4 cellular contexts compared by ENCODE assay signal in the genomic region with DNA sequence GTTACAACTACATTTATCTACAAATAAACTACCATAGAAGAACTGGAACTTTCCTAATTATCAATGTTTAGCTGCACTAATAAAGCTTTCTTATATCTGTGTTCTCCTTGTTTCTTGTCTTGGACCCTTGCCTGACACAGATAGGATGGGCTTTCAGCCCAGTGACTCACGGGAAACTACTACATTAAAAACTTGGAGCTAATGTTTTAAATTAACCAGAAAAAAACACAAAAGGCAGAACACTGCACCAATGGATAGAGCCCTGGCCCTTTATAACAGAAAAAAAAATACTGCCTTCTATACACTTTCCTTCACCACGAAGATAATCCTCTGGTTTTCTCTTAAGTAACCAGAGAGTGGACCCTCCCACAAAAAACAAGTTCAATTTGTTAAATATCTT.
DNase-seq lines count a peak whose midpoint lies in the region; ATAC-seq, FAIRE-seq and TF ChIP-seq lines count a peak whose summit lies in the region.
"Not testable (repeated sequence)": the region's sequence is repeated elsewhere in the genome, so short reads cannot be mapped to it uniquely, and the experiment has no call there.

No MANE protein-coding gene starts in this region.

- TF ChIP-seq CTCF in PC-3 (conservative IDR thresholded peaks at IDR 0.05; ENCODE audit: low read depth, low read length); brain (conservative IDR thresholded peaks at IDR 0.05); endothelial cell of umbilical vein (IDR thresholded peaks at IDR 0.05; ENCODE audit: extremely low read depth in 1 of 2, insufficient read depth in 1 of 2, low read depth in 1 of 2, low read length in 2 of 2); nephron (IDR thresholded peaks at IDR 0.05; ENCODE audit: unreplicated experiment in 3 of 3): not testable (repeated sequence)

- H3K4me1 ChIP-seq in PC-3 (ENCODE audit: insufficient read depth, low read length); endothelial cell of umbilical vein (ENCODE audit: control insufficient read depth, extremely low read depth, insufficient read depth, low read length): not testable (repeated sequence)

- not testable (repeated sequence) for H3K9me3 Mint-ChIP-seq in brain, nephron

- peak overlapping the region in 3 of 5 experiments; percentile 61 to 75 (median 70) for H3K27ac Mint-ChIP-seq in brain
- peak overlapping the region; percentile 78 to 91 (median 79) for H3K27ac Mint-ChIP-seq in nephron

- H3K4me1 Mint-ChIP-seq in brain, nephron: not testable (repeated sequence)

- not testable (repeated sequence) for H3K9me3 ChIP-seq in PC-3 (ENCODE audit: low read length); endothelial cell of umbilical vein (replicated peaks; ENCODE audit: control insufficient read depth, insufficient read depth, low read length)

- dilution Hi-C loops in endothelial cell of umbilical vein (cut with MboI; ENCODE audit: extremely low pct_ligation_motif_present, low sequenced_read_pairs): not testable (repeated sequence)

- H3K4me2 ChIP-seq in PC-3 (ENCODE audit: low read length); endothelial cell of umbilical vein (ENCODE audit: insufficient read depth, low read length): not testable (repeated sequence)

- FAIRE-seq in endothelial cell of umbilical vein (lab: Jason Lieb, UNC): peak; percentile 60

- H3K4me3 ChIP-seq in PC-3 (ENCODE audit: low read length); endothelial cell of umbilical vein (replicated peaks in 1 of 3; ENCODE audit: insufficient read depth in 1 of 3, low read depth in 1 of 3, low read length in 3 of 3): not testable (repeated sequence)

- not testable (repeated sequence) for H4K20me1 ChIP-seq in PC-3 (ENCODE audit: low read length); endothelial cell of umbilical vein (replicated peaks; ENCODE audit: control insufficient read depth, extremely low read depth, insufficient read depth, low read length)

- DNase-seq in PC-3; endothelial cell of umbilical vein (ENCODE audit: low read depth, low spot score): not testable (repeated sequence)

- not testable (repeated sequence) for H3K27me3 ChIP-seq in PC-3 (ENCODE audit: low read length); endothelial cell of umbilical vein (ENCODE audit: control insufficient read depth in 2 of 2, insufficient read depth in 2 of 2, low read length in 2 of 2)

- H3K4me3 Mint-ChIP-seq in brain (peak overlapping the region in 1 of 5 experiments; percentile 41), nephron (peak overlapping the region in 1 of 3 experiments; percentile 48)

- not testable (repeated sequence) for H3K9me2 ChIP-seq in PC-3 (replicated peaks; ENCODE audit: low read length)

- not testable (repeated sequence) for H3K79me2 ChIP-seq in PC-3 (ENCODE audit: low read length); endothelial cell of umbilical vein (ENCODE audit: control insufficient read depth, insufficient read depth, low read length)

- peak; percentile 57 for ATAC-seq in PC-3

- TF ChIP-seq POLR2A in endothelial cell of umbilical vein (IDR thresholded peaks at IDR 0.05; ENCODE audit: low read depth, low read length): not testable (repeated sequence)

- CTCF ChIA-PET in PC-3 (lab: Charles Lee); endothelial cell of umbilical vein (lab: Charles Lee): not testable (repeated sequence)

- H3F3A ChIP-seq in PC-3 (ENCODE audit: low read length, unreplicated experiment): not testable (repeated sequence)

- intact Hi-C loops in PC-3 (cut with micrococcal nuclease); endothelial cell of umbilical vein (cut with micrococcal nuclease): not testable (repeated sequence)

- H3K27ac ChIP-seq in PC-3 (ENCODE audit: low read length); endothelial cell of umbilical vein (ENCODE audit: insufficient read depth, low read depth, low read length): not testable (repeated sequence)

- not testable (repeated sequence) for BruUV-seq in PC-3 (replicated peaks; lab: Mats Ljungman, UMichigan); endothelial cell of umbilical vein (replicated peaks; lab: Mats Ljungman, UMichigan)

- not testable (repeated sequence) for H3K9me1 ChIP-seq in endothelial cell of umbilical vein (replicated peaks; ENCODE audit: control insufficient read depth, extremely low read depth, insufficient read depth, low read length)

- not testable (repeated sequence) for H3K27me3 Mint-ChIP-seq in brain; nephron (ENCODE audit: low read depth)

- H2AFZ ChIP-seq in PC-3 (ENCODE audit: low read length); endothelial cell of umbilical vein (ENCODE audit: low read depth, low read length): not testable (repeated sequence)

- H3K9ac ChIP-seq in PC-3 (ENCODE audit: low read length); endothelial cell of umbilical vein (replicated peaks; ENCODE audit: extremely low read depth, insufficient read depth, low read length): not testable (repeated sequence)

- not testable (repeated sequence) for H3K36me3 Mint-ChIP-seq in brain; nephron (ENCODE audit: low read depth)

- H3K36me3 ChIP-seq in PC-3 (ENCODE audit: low read depth, low read length); endothelial cell of umbilical vein (ENCODE audit: control insufficient read depth in 2 of 2, extremely low read depth in 1 of 2, insufficient read depth in 2 of 2, low read length in 2 of 2): not testable (repeated sequence)

- POLR2A ChIA-PET in PC-3 (lab: Charles Lee; ENCODE audit: unreplicated experiment); endothelial cell of umbilical vein (lab: Charles Lee): not testable (repeated sequence)
